Comparison of ENCODE assay signal across 1 cellular context in genomic region chr17:2175294-2175628, GRCh38.
TF ChIP-seq lines count a peak whose summit lies in the region.

No MANE protein-coding gene starts in this region.

TF ChIP-seq in WTC11, 78 proteins besides CTCF, POLR2A, EP300 and RAD21 (continued from another document):
- TF ChIP-seq E2F5 (CRISPR knock-in tag; IDR thresholded peaks at IDR 0.05), result no peak
- TF ChIP-seq KAT7 (CRISPR knock-in tag; IDR thresholded peaks at IDR 0.05; ENCODE audit: borderline replicate concordance), result no peak
- TF ChIP-seq ZNF121 (CRISPR knock-in tag; IDR thresholded peaks at IDR 0.05), result no peak
- no peak for TF ChIP-seq GTF2I (CRISPR knock-in tag; conservative IDR thresholded peaks at IDR 0.05)
